ENCODE assay signal across 8 cellular contexts in the genomic region with DNA sequence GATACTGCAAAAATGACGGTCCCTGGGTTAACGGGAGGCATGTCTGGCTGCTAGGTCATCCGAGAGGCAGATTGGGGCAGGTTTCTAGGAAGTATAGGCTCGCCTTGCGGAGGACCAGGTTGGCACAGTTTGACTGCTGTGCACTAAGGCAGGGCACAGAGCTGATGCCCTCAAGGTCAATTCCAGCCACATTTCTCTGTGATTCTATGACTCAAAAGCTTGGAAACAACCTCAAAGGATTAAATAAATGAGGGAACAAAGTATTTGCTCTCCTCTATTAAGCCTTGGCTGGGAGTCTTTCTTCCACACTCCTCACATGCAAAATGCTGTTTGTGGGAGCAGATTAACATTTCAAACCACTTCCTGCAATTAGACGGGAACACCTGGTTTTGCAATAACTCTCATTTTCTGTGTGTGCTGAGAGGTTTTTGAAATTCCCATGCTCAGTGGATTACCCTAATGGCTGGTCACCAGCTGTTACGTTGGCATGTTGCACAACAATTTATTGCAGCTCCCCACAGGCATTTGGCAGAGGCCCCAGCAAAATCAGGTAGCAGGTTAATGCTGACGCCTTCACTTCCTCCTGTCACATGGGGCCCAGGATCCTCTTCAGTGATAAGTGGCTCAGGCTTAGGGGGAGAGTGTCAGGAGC.
DNase-seq lines count a peak whose midpoint lies in the region; ATAC-seq lines count a peak whose summit lies in the region.

No MANE protein-coding gene starts in this region.

- DNase-seq in D341Med (ENCODE audit: low spot score) (peak; percentile 41), MG63 (peak; percentile 47), SK-N-MC (ENCODE audit: low read depth, low spot score) (peak; percentile 80), left ventricle myocardium superior (peak; percentile 45), aorta (no peak), cortex of kidney (lab: John Stamatoyannopoulos, UW) (no peak)
- no peak for DNase-seq in activated CD4-positive, alpha-beta T cell treated with anti-CD3 and anti-CD28 coated beads, Interleukin-2, amount 50 U/mL, for 4 hours

- H3K9me3 ChIP-seq in MG63 (peaks cover 8% of the 10 kb centered on the region), SK-N-MC (ENCODE audit: low read depth, low read length) (no peaks in the 10 kb centered on the region), aorta (ENCODE audit: control insufficient read depth, low read length) (no peaks in the 10 kb centered on the region)

- H3K27ac ChIP-seq in SK-N-MC (peak overlapping the region; percentile 26; the same call in 1 of the 2 replicates), aorta (ENCODE audit: low read depth in 1 of 2, low read length in 2 of 2) (no peak overlapping the region)

- H3K4me3 ChIP-seq in MG63 (no peak overlapping the region), SK-N-MC (no peak overlapping the region), aorta (ENCODE audit: low read length in 2 of 2) (no peak overlapping the region)

- intact Hi-C loops in left ventricle myocardium superior (cut with micrococcal nuclease), result no loop called here
- intact Hi-C loops in aorta (cut with DNase I), result no loop called here

- WGBS in aorta, 2 donors, result 85 to 87% methylated on average over 8 of the region's 8 CpGs

- H3K27me3 ChIP-seq in MG63 (no peaks in the 10 kb centered on the region), aorta (ENCODE audit: control insufficient read depth in 1 of 2, insufficient read depth in 2 of 2, low read length in 1 of 2) (no peaks in the 10 kb centered on the region)

- H3K36me3 ChIP-seq in MG63 (no peaks in the 10 kb centered on the region), SK-N-MC (ENCODE audit: insufficient read depth, low read length) (no peaks in the 10 kb centered on the region), aorta (ENCODE audit: control insufficient read depth in 1 of 2, insufficient read depth in 2 of 2, low read length in 1 of 2) (no peaks in the 10 kb centered on the region)

- ATAC-seq in left ventricle myocardium superior (peak; percentile 66), aorta (ENCODE audit: low FRiP score) (peak; percentile 56), HG03175 (IDR thresholded peaks at IDR 0.05; ENCODE audit: unreplicated experiment) (no peak)

- H3K4me1 ChIP-seq in aorta (ENCODE audit: control insufficient read depth in 1 of 2, insufficient read depth in 2 of 2, low read length in 2 of 2), result peaks cover 3 to 4% of the 10 kb centered on the region in 2 donors

- no peak overlapping the region for H3K9ac ChIP-seq in SK-N-MC (ENCODE audit: insufficient read length)

Comparison
In these comparisons a context has a peak if more than half of its experiments do, and no peak if none do; other contexts are left out.
1. DNase-seq: peak in D341Med (single experiment), MG63 (single experiment), SK-N-MC (single experiment) and left ventricle myocardium superior (single experiment); none in aorta (0 of 2), cortex of kidney (single experiment) and activated CD4-positive, alpha-beta T cell treated with anti-CD3 and anti-CD28 coated beads, Interleukin-2, amount 50 U/mL, for 4 hours (0 of 2).